25 cellular contexts compared by ENCODE assay signal in the genomic region with DNA sequence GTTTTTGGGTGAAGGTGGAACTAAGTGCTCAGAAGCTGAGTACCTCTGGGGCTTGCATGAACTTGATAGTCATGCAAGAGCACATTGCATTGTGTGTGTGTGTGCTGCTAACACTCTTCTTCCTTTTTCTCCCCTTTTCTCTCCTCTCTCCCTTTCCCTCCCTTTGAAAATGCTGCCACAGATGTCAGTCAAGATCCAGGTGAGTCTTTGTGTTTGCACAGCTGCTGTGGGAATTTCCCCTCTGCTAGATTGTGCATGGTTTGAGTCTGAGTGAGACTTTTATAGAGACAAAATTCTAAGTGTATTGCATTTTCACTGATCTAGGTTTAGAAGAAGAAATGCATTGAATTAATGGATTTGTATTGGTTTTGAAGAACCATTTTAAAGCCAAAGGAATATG.
DNase-seq lines count a peak whose midpoint lies in the region; FAIRE-seq and TF ChIP-seq lines count a peak whose summit lies in the region.
"Had no signal": no experiment of that assay in that cellular context is flagged by ENCODE, and none has a peak within 500 bp of the region (broad histone marks: within the 10 kb centered on the region; RNA-seq: fewer than 3 reads in every experiment).

No MANE protein-coding gene starts in this region.

- peaks cover 50% of the 10 kb centered on the region for H3K27me3 Mint-ChIP-seq in MCF 10A (ENCODE audit: insufficient read depth, unreplicated experiment)
- H3K27me3 Mint-ChIP-seq: activated CD4-positive, alpha-beta T cell treated with anti-CD3 and anti-CD28 coated beads, Interleukin-2, amount 10 ng/mL, durations not matched to agents 7 days and 5 days had no signal

- DNase-seq in DMS153 treated with DMSO at 0.1 percent for 48 hours (lab: John Stamatoyannopoulos, UW; ENCODE audit: unreplicated experiment) (peak; percentile 79), NCI-H1105 (lab: John Stamatoyannopoulos, UW) (peak; percentile 80), NCI-H345 treated with DMSO at 0.1 percent for 48 hours (lab: John Stamatoyannopoulos, UW; ENCODE audit: unreplicated experiment) (peak; percentile 82), epithelial cell of esophagus (ENCODE audit: low read depth) (peak; percentile 22), MCF 10A (ENCODE audit: unreplicated experiment) (no peak), NCI-H446 treated with DMSO at 0.1 percent for 48 hours (lab: John Stamatoyannopoulos, UW) (no peak), HTR-8/SVneo (ENCODE audit: insufficient read length, low spot score) (no peak), anterior cingulate cortex (lab: John Stamatoyannopoulos, UW) (no peak)
- DNase-seq: ACHN; activated CD4-positive, alpha-beta T cell treated with anti-CD3 and anti-CD28 coated beads, Interleukin-2, amount 10 ng/mL, durations not matched to agents 7 days and 5 days; dorsolateral prefrontal cortex; HCEC 1CT; heart right ventricle; mesendoderm; naive thymus-derived CD4-positive, alpha-beta T cell; NCI-H446; RPMI8226; WERI-Rb-1 had no signal

- FAIRE-seq in HTR-8/SVneo (lab: Jason Lieb, UNC): no peak
- FAIRE-seq: G401.6, K562 had no signal

- CTCF ChIA-PET in MCF 10A (lab: Yijun Ruan, JAX): no interaction called here

- no peak overlapping the region for H3K4me3 Mint-ChIP-seq in MCF 10A (ENCODE audit: unreplicated experiment)
- H3K4me3 Mint-ChIP-seq: activated CD4-positive, alpha-beta T cell treated with anti-CD3 and anti-CD28 coated beads, Interleukin-2, amount 10 ng/mL, durations not matched to agents 7 days and 5 days; activated T-helper 1 cell treated with anti-CD3 and anti-CD28 coated beads, Interleukin-12 subunit alpha, Interleukin-12 subunit beta, Interleukin-2, Interleukin-4 antibody, amounts not matched to agents 30 ng/mL and 10 ng/mL and 1 ng/mL, durations not matched to agents 14 hours and 24 hours and 36 hours; naive thymus-derived CD4-positive, alpha-beta T cell; type B pancreatic cell had no signal

- H3K4me3 ChIP-seq in epithelial cell of esophagus (ENCODE audit: low read length): no peak overlapping the region
- H3K4me3 ChIP-seq: BLaER1 treated with 17β-estradiol and CSF1 and Interleukin-3, amounts not matched to agents 10 nM and 100 nM; dorsolateral prefrontal cortex; heart right ventricle; K562; right atrium auricular region had no signal

- H3K36me3 Mint-ChIP-seq in MCF 10A (ENCODE audit: insufficient read depth, unreplicated experiment): no peaks in the 10 kb centered on the region
- H3K36me3 Mint-ChIP-seq: activated naive CD4-positive, alpha-beta T cell treated with anti-CD3 and anti-CD28 coated beads, Interleukin-2, amount 50 U/mL, for 72 hours; naive thymus-derived CD4-positive, alpha-beta T cell; type B pancreatic cell had no signal

- no peaks in the 10 kb centered on the region for H3K4me1 Mint-ChIP-seq in MCF 10A (ENCODE audit: insufficient read depth, unreplicated experiment)
- H3K4me1 Mint-ChIP-seq: activated CD4-positive, alpha-beta T cell treated with anti-CD3 and anti-CD28 coated beads, Interleukin-2, amount 10 ng/mL, durations not matched to agents 7 days and 5 days; naive thymus-derived CD4-positive, alpha-beta T cell had no signal

- POLR2A ChIA-PET in MCF 10A (lab: Yijun Ruan, JAX): no interaction called here

- TF ChIP-seq CTCF in epithelial cell of esophagus (IDR thresholded peaks at IDR 0.05; ENCODE audit: insufficient read depth, low read depth, low read length, missing control alignments): no peak
- no peak for TF ChIP-seq CTCF in MCF 10A (IDR thresholded peaks at IDR 0.05; ENCODE audit: unreplicated experiment)

- no peak overlapping the region for H3K27ac Mint-ChIP-seq in MCF 10A (ENCODE audit: low read depth, unreplicated experiment)
- H3K27ac Mint-ChIP-seq: activated CD4-positive, alpha-beta T cell treated with anti-CD3 and anti-CD28 coated beads, Interleukin-2, amount 10 ng/mL, durations not matched to agents 7 days and 5 days; activated naive CD4-positive, alpha-beta T cell treated with anti-CD3 and anti-CD28 coated beads, Interleukin-2, amount 50 U/mL, for 72 hours; activated T-helper 1 cell treated with anti-CD3 and anti-CD28 coated beads, Interleukin-12 subunit alpha, Interleukin-12 subunit beta, Interleukin-2, Interleukin-4 antibody, amounts not matched to agents 30 ng/mL and 10 ng/mL and 1 ng/mL, durations not matched to agents 14 hours and 24 hours and 36 hours; naive thymus-derived CD4-positive, alpha-beta T cell; type B pancreatic cell had no signal

- intact Hi-C loops in MCF 10A (cut with micrococcal nuclease): no loop called here

- H3K9me3 Mint-ChIP-seq in MCF 10A (ENCODE audit: unreplicated experiment): no peaks in the 10 kb centered on the region
- H3K9me3 Mint-ChIP-seq: activated CD4-positive, alpha-beta T cell treated with anti-CD3 and anti-CD28 coated beads, Interleukin-2, amount 10 ng/mL, durations not matched to agents 7 days and 5 days; activated T-helper 1 cell treated with anti-CD3 and anti-CD28 coated beads, Interleukin-12 subunit alpha, Interleukin-12 subunit beta, Interleukin-2, Interleukin-4 antibody, amounts not matched to agents 30 ng/mL and 10 ng/mL and 1 ng/mL, durations not matched to agents 14 hours and 24 hours and 36 hours; type B pancreatic cell had no signal

- no TSS peak for BruUV-seq in MCF 10A (replicated peaks; lab: Mats Ljungman, UMichigan)

Comparison
In these comparisons a context has a peak if more than half of its experiments do, and no peak if none do; other contexts are left out.
1. DNase-seq: peak in DMS153 treated with DMSO at 0.1 percent for 48 hours (single experiment), NCI-H1105 (single experiment), NCI-H345 treated with DMSO at 0.1 percent for 48 hours (single experiment) and epithelial cell of esophagus (single experiment); none in MCF 10A (single experiment), NCI-H446 treated with DMSO at 0.1 percent for 48 hours (single experiment), HTR-8/SVneo (single experiment) and anterior cingulate cortex (0 of 58).